Comparison of ENCODE assay signal across 16 cellular contexts in genomic region chr3:42685891-42686820, GRCh38. TPM values are rescaled to one million over a fixed set of nuclear protein-coding genes. Genes with fewer than 3 reads are reported as not detected.
DNase-seq lines count a peak whose midpoint lies in the region; ATAC-seq and TF ChIP-seq lines count a peak whose summit lies in the region.
"Had no signal": no experiment of that assay in that cellular context is flagged by ENCODE, and none has a peak within 500 bp of the region (broad histone marks: within the 10 kb centered on the region; RNA-seq: fewer than 3 reads in every experiment).

No MANE protein-coding gene starts in this region.

- H3K27me3 Mint-ChIP-seq in activated CD4-positive, alpha-beta memory T cell treated with anti-CD3 and anti-CD28 coated beads for 36 hours: peaks cover 25% of the 10 kb centered on the region
- peaks cover 18% of the 10 kb centered on the region for H3K27me3 Mint-ChIP-seq in activated CD4-positive, alpha-beta memory T cell treated with anti-CD3 and anti-CD28 coated beads, Interleukin-2, amount 10 ng/mL, durations not matched to agents 7 days and 5 days
- peaks cover 19% of the 10 kb centered on the region for H3K27me3 Mint-ChIP-seq in activated B cell treated with CpG ODN at 0.5 μM for 24 hours

- no peak for TF ChIP-seq POLR2A in stomach (IDR thresholded peaks at IDR 0.05)

- WGBS in stomach, 5 donors: 30 to 57% (median 43%) methylated on average over 70 to 80 of the region's 80 CpGs

- CTCF ChIA-PET in activated CD4-positive, alpha-beta memory T cell treated with anti-CD3 and anti-CD28 coated beads for 36 hours (lab: Charles Lee): interaction anchor here (1.0 kb wide), 2 partner anchors 58 to 141 kb away, joined by 3 read pairs; no protein-coding TSS in a partner anchor
- CTCF ChIA-PET in activated CD4-positive, alpha-beta memory T cell treated with anti-CD3 and anti-CD28 coated beads, Interleukin-2, amount 10 ng/mL, durations not matched to agents 7 days and 5 days (lab: Charles Lee): no interaction called here
- CTCF ChIA-PET in activated B cell treated with CpG ODN at 0.5 μM for 24 hours (lab: Charles Lee): no interaction called here

- H3K9me3 ChIP-seq in stomach: no peaks in the 10 kb centered on the region
- H3K9me3 ChIP-seq: Caco-2, prostate gland had no signal

- no peak for DNase-seq in activated CD4-positive, alpha-beta memory T cell treated with anti-CD3 and anti-CD28 coated beads for 36 hours
- DNase-seq in activated CD4-positive, alpha-beta memory T cell treated with anti-CD3 and anti-CD28 coated beads, Interleukin-2, amount 10 ng/mL, durations not matched to agents 7 days and 5 days: no peak
- DNase-seq in activated B cell treated with CpG ODN at 0.5 μM for 24 hours: no peak
- peak; percentile 44 for DNase-seq in left kidney (ENCODE audit: low read depth, low spot score)
- no peak for DNase-seq in stomach
- DNase-seq in NCI-H1694 (lab: John Stamatoyannopoulos, UW): no peak
- DNase-seq in NCI-H524 treated with DMSO at 0.1 percent for 48 hours (lab: John Stamatoyannopoulos, UW): no peak
- DNase-seq: erythroblast, midbrain, NCI-H2227 treated with DMSO at 0.1 percent for 48 hours had no signal

- peaks cover 0 to 32% (median 15%) of the 10 kb centered on the region in 4 donors for H3K4me1 ChIP-seq in stomach
- H3K4me1 ChIP-seq: Caco-2, prostate gland had no signal

- no peaks in the 10 kb centered on the region for H3K9me3 Mint-ChIP-seq in activated CD4-positive, alpha-beta memory T cell treated with anti-CD3 and anti-CD28 coated beads for 36 hours
- H3K9me3 Mint-ChIP-seq in activated CD4-positive, alpha-beta memory T cell treated with anti-CD3 and anti-CD28 coated beads, Interleukin-2, amount 10 ng/mL, durations not matched to agents 7 days and 5 days: no peaks in the 10 kb centered on the region
- H3K9me3 Mint-ChIP-seq in activated B cell treated with CpG ODN at 0.5 μM for 24 hours: no peaks in the 10 kb centered on the region

- no peaks in the 10 kb centered on the region for H3K36me3 ChIP-seq in stomach
- H3K36me3 ChIP-seq: prostate gland had no signal

- H3K27ac ChIP-seq in stomach: no peak overlapping the region
- H3K27ac ChIP-seq: prostate gland had no signal

- H3K27me3 ChIP-seq in stomach: peaks cover 0 to 35% (median 16%) of the 10 kb centered on the region in 3 donors

- no peak overlapping the region for H3K27ac Mint-ChIP-seq in activated CD4-positive, alpha-beta memory T cell treated with anti-CD3 and anti-CD28 coated beads for 36 hours
- H3K27ac Mint-ChIP-seq in activated CD4-positive, alpha-beta memory T cell treated with anti-CD3 and anti-CD28 coated beads, Interleukin-2, amount 10 ng/mL, durations not matched to agents 7 days and 5 days: no peak overlapping the region
- H3K27ac Mint-ChIP-seq in activated B cell treated with CpG ODN at 0.5 μM for 24 hours: no peak overlapping the region

- TF ChIP-seq EP300 in stomach (IDR thresholded peaks at IDR 0.05): no peak

- no peaks in the 10 kb centered on the region for H3K36me3 Mint-ChIP-seq in activated CD4-positive, alpha-beta memory T cell treated with anti-CD3 and anti-CD28 coated beads for 36 hours
- H3K36me3 Mint-ChIP-seq in activated CD4-positive, alpha-beta memory T cell treated with anti-CD3 and anti-CD28 coated beads, Interleukin-2, amount 10 ng/mL, durations not matched to agents 7 days and 5 days (ENCODE audit: low read depth): no peaks in the 10 kb centered on the region
- H3K36me3 Mint-ChIP-seq in activated B cell treated with CpG ODN at 0.5 μM for 24 hours (ENCODE audit: low read depth): no peaks in the 10 kb centered on the region

- H3K4me1 Mint-ChIP-seq in activated CD4-positive, alpha-beta memory T cell treated with anti-CD3 and anti-CD28 coated beads for 36 hours (ENCODE audit: low read depth): peaks cover 6% of the 10 kb centered on the region
- H3K4me1 Mint-ChIP-seq in activated CD4-positive, alpha-beta memory T cell treated with anti-CD3 and anti-CD28 coated beads, Interleukin-2, amount 10 ng/mL, durations not matched to agents 7 days and 5 days: peaks cover 11% of the 10 kb centered on the region
- H3K4me1 Mint-ChIP-seq in activated B cell treated with CpG ODN at 0.5 μM for 24 hours: peaks cover 2% of the 10 kb centered on the region

- H3K4me3 Mint-ChIP-seq in activated CD4-positive, alpha-beta memory T cell treated with anti-CD3 and anti-CD28 coated beads for 36 hours: peak overlapping the region; percentile 20
- no peak overlapping the region for H3K4me3 Mint-ChIP-seq in activated CD4-positive, alpha-beta memory T cell treated with anti-CD3 and anti-CD28 coated beads, Interleukin-2, amount 10 ng/mL, durations not matched to agents 7 days and 5 days
- peak overlapping the region; percentile 58 for H3K4me3 Mint-ChIP-seq in activated B cell treated with CpG ODN at 0.5 μM for 24 hours

- POLR2A ChIA-PET in activated CD4-positive, alpha-beta memory T cell treated with anti-CD3 and anti-CD28 coated beads for 36 hours (lab: Charles Lee): no interaction called here
- POLR2A ChIA-PET in activated CD4-positive, alpha-beta memory T cell treated with anti-CD3 and anti-CD28 coated beads, Interleukin-2, amount 10 ng/mL, durations not matched to agents 7 days and 5 days (lab: Charles Lee): no interaction called here
- POLR2A ChIA-PET in activated B cell treated with CpG ODN at 0.5 μM for 24 hours (lab: Charles Lee): no interaction called here

- intact Hi-C loops in activated CD4-positive, alpha-beta memory T cell treated with anti-CD3 and anti-CD28 coated beads for 36 hours (cut with micrococcal nuclease): no loop called here
- intact Hi-C loops in activated B cell treated with CpG ODN at 0.5 μM for 24 hours (cut with micrococcal nuclease) (no loop called here), stomach (cut with DNase I; ENCODE audit: low total_unique reads) (no loop called here)

- peak overlapping the region; percentile 14 to 27 (median 22) for H3K4me3 ChIP-seq in stomach

- ATAC-seq in activated B cell treated with CpG ODN at 0.5 μM for 24 hours (ENCODE audit: low read depth) (no peak), HG02610 (IDR thresholded peaks at IDR 0.05; ENCODE audit: unreplicated experiment) (no peak)
- ATAC-seq: activated CD4-positive, CD25-positive, alpha-beta regulatory T cell treated with anti-CD3 and anti-CD28 coated beads, Interleukin-2, amount 50 U/mL, for 24 hours had no signal

- TF ChIP-seq CTCF in activated B cell treated with CpG ODN at 0.5 μM for 24 hours (IDR thresholded peaks at IDR 0.05): no peak
- no peak for TF ChIP-seq CTCF in stomach (IDR thresholded peaks at IDR 0.05)

RNA-seq across cellular contexts. Expression of gene KLHL40, which starts 0.8 kb away (rescaled TPM):
- not detected for total RNA-seq in activated CD4-positive, alpha-beta memory T cell treated with anti-CD3 and anti-CD28 coated beads for 36 hours
- total RNA-seq in activated CD4-positive, alpha-beta memory T cell treated with anti-CD3 and anti-CD28 coated beads, Interleukin-2, amount 10 ng/mL, durations not matched to agents 7 days and 5 days: not detected
- total RNA-seq in activated B cell treated with CpG ODN at 0.5 μM for 24 hours: not detected in 2 replicates
- total RNA-seq in stomach: under 1 TPM in 1 of 5 donors, not detected in 4; 0.18 TPM
- 1 to 10 TPM in 1 of 3 donors, under 1 TPM in 1, not detected in 1; 0.05 to 2.0 TPM for polyA plus RNA-seq in stomach
- total RNA-seq: Caco-2, HT1080, subcutaneous adipose tissue had no signal

RNA-seq across cellular contexts. Expression of gene HHATL, which starts 16.4 kb away (rescaled TPM):
- total RNA-seq in activated CD4-positive, alpha-beta memory T cell treated with anti-CD3 and anti-CD28 coated beads for 36 hours: not detected
- total RNA-seq in activated CD4-positive, alpha-beta memory T cell treated with anti-CD3 and anti-CD28 coated beads, Interleukin-2, amount 10 ng/mL, durations not matched to agents 7 days and 5 days: under 1 TPM in 1 of 2 experiments, not detected in 1; 0.25 TPM
- total RNA-seq in activated B cell treated with CpG ODN at 0.5 μM for 24 hours (not detected in 2 replicates), stomach (not detected)
- polyA plus RNA-seq in stomach: 1 to 10 TPM in 1 of 3 donors, under 1 TPM in 2; 0.81 to 6.9 (median 0.90) TPM
- total RNA-seq: Caco-2, HT1080 had no signal

RNA-seq across cellular contexts. Expression of gene ZBTB47, which starts 32.7 kb away (rescaled TPM):
- 1 to 10 TPM; 1.0 to 1.1 TPM for total RNA-seq in activated CD4-positive, alpha-beta memory T cell treated with anti-CD3 and anti-CD28 coated beads for 36 hours
- 1 to 10 TPM in 1 of 2 experiments, under 1 TPM in 1; 0.93 to 1.1 TPM for total RNA-seq in activated CD4-positive, alpha-beta memory T cell treated with anti-CD3 and anti-CD28 coated beads, Interleukin-2, amount 10 ng/mL, durations not matched to agents 7 days and 5 days
- total RNA-seq in activated B cell treated with CpG ODN at 0.5 μM for 24 hours (0.88 and 1.1 TPM in 2 replicates), stomach (10 to 100 TPM; 10.1 to 40.3 (median 19.6) TPM)
- 10 to 100 TPM; 10.4 to 40.0 (median 32.1) TPM for polyA plus RNA-seq in stomach
